Comparison of ENCODE assay signal across 10 cellular contexts in the genomic region with DNA sequence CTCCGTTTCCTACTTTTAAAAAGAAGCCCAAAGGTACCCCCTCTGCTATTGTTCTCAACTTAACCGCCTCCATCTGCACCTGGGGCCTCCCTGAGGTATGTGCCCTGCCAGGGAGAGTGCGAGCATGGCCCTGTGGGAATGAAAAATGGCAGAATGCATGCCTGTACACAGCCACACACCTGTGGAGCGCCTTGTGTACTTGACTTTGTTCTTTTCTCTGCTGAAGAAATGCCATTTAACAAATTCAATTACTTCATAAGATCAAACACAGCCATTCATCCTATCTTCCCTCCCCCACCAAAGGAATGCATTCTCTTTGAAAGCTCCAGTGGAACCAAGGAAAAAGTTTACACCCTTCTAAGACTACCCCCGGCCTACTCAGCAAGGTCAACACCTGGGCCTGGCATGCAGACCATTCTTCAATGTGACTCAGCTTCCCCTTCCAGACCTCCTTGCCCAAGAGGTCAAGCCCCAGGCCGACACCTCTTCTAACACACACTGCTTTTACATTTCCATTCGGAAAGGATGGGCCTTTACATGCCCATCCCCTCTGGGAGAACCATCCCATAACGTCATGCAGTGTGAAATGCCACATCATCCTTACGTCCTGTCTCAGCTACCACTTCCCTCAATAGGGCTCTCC.
A peak's percentile ranks its signal among the peaks of the same experiment; 100 is the strongest.
DNase-seq lines count a peak whose midpoint lies in the region; ATAC-seq lines count a peak whose summit lies in the region.
"Had no signal": no experiment of that assay in that cellular context is flagged by ENCODE, and none has a peak within 500 bp of the region (broad histone marks: within the 10 kb centered on the region; RNA-seq: fewer than 3 reads in every experiment).

No MANE protein-coding gene starts in this region.

- DNase-seq in amniotic epithelial cell (ENCODE audit: low read depth) (peak; percentile 75), DMS79 treated with DMSO at 0.1 percent for 48 hours (lab: John Stamatoyannopoulos, UW) (no peak), T-helper 9 cell (no peak)
- no peak for DNase-seq in activated effector memory CD4-positive, alpha-beta T cell treated with Interleukin-2 at 50 U/mL for 16 hours
- DNase-seq: stimulated activated CD4-positive, alpha-beta T cell treated with anti-CD3 and anti-CD28 coated beads, Interleukin-1b, Interleukin-23, amount 100 ng/mL, for 48 hours had no signal

- H3K4me3 ChIP-seq in mesodermal cell (ENCODE audit: extremely low read depth, insufficient read depth, low read length, poor library complexity, severe bottlenecking) = no peak overlapping the region

- peaks cover 12% of the 10 kb centered on the region for H3K4me1 ChIP-seq in mesodermal cell (ENCODE audit: control insufficient read depth, insufficient read depth, low read length, poor library complexity, severe bottlenecking)

- H3K36me3 ChIP-seq in mesodermal cell (ENCODE audit: control insufficient read depth, insufficient read depth, low read length) = peaks cover 63% of the 10 kb centered on the region

- peak overlapping the region; percentile 5 for H3K27ac ChIP-seq in mesodermal cell (ENCODE audit: low read depth, low read length, severe bottlenecking)

- ATAC-seq in GM19452 (IDR thresholded peaks at IDR 0.05; ENCODE audit: unreplicated experiment) (peak; percentile 37), HG03354 (IDR thresholded peaks at IDR 0.05; ENCODE audit: poor library complexity, severe bottlenecking, unreplicated experiment) (peak; percentile 53), HG02870 (IDR thresholded peaks at IDR 0.05; ENCODE audit: unreplicated experiment) (no peak)
- ATAC-seq: left lobe of liver had no signal

- WGBS in mesodermal cell (ENCODE audit: insufficient coverage in 2 of 2), 2 experiments = 43 to 45% methylated on average over 6 of the region's 9 CpGs

- H3K9me3 ChIP-seq in mesodermal cell (ENCODE audit: control insufficient read depth, low read length) = no peaks in the 10 kb centered on the region
